8 cellular contexts compared by ENCODE assay signal in genomic region chr11:832529-833113, GRCh38. TPM values are rescaled to one million over a fixed set of nuclear protein-coding genes. Genes with fewer than 3 reads are reported as not detected.
DNase-seq lines count a peak whose midpoint lies in the region; ATAC-seq and TF ChIP-seq lines count a peak whose summit lies in the region.

CD151 (plus strand) TSS chr11:832952; CDS start chr11:836070, 3,118 bp downstream.

- H3K36me3 Mint-ChIP-seq in stimulated activated naive B cell treated with anti-CD40 and anti-IgM and Interleukin-4, amounts not matched to agents 10 μg/mL and 1 μg/mL and 100 μg/mL, for 72 hours, result peaks cover 12 to 18% of the 10 kb centered on the region in 2 donors

- no peak for TF ChIP-seq CTCF in left lung (IDR thresholded peaks at IDR 0.05)

- peak within 1 kb of the TSS; percentile 77 to 78 for H3K4me3 Mint-ChIP-seq in stimulated activated naive B cell treated with anti-CD40 and anti-IgM and Interleukin-4, amounts not matched to agents 10 μg/mL and 1 μg/mL and 100 μg/mL, for 72 hours

- H3K9me3 ChIP-seq in HUES48 (ENCODE audit: control insufficient read depth, insufficient read depth, low read length) (no peaks in the 10 kb centered on the region), left lung (no peaks in the 10 kb centered on the region)

- peak; percentile 74 for DNase-seq in stimulated activated CD4-positive, alpha-beta T cell treated with anti-CD3 and anti-CD28 coated beads, Interleukin-15, amount 100 ng/mL, for 24 hours
- DNase-seq in stimulated activated CD4-positive, alpha-beta T cell treated with anti-CD3 and anti-CD28 coated beads, Interleukin-4, amount 100 ng/mL, for 24 hours, result no peak
- DNase-seq in T1000 (lab: John Stamatoyannopoulos, UW), result peak; percentile 38
- peak; percentile 69 for DNase-seq in dermis blood vessel endothelial cell
- peak in 1 of 2 donors; percentile 89 for DNase-seq in left lung
- no peak for DNase-seq in stimulated activated naive B cell treated with anti-CD40 and anti-IgM and Interleukin-4, amounts not matched to agents 10 μg/mL and 1 μg/mL and 100 μg/mL, for 72 hours

- H3K4me1 ChIP-seq in HUES48 (ENCODE audit: control insufficient read depth, insufficient read depth, low read length) (peaks cover 48% of the 10 kb centered on the region), left lung (peaks cover 46 to 93% of the 10 kb centered on the region in 2 donors)

- H3K27me3 Mint-ChIP-seq in stimulated activated naive B cell treated with anti-CD40 and anti-IgM and Interleukin-4, amounts not matched to agents 10 μg/mL and 1 μg/mL and 100 μg/mL, for 72 hours, result peaks cover 35 to 47% of the 10 kb centered on the region in 2 donors

- no peaks in the 10 kb centered on the region for H3K9me3 Mint-ChIP-seq in stimulated activated naive B cell treated with anti-CD40 and anti-IgM and Interleukin-4, amounts not matched to agents 10 μg/mL and 1 μg/mL and 100 μg/mL, for 72 hours

- H3K9ac ChIP-seq in HUES48 (ENCODE audit: low read depth, low read length), result peak within 1 kb of the TSS; percentile 58

- peak within 1 kb of the TSS; percentile 25 for H3K27ac Mint-ChIP-seq in stimulated activated naive B cell treated with anti-CD40 and anti-IgM and Interleukin-4, amounts not matched to agents 10 μg/mL and 1 μg/mL and 100 μg/mL, for 72 hours

- H3K4me1 Mint-ChIP-seq in stimulated activated naive B cell treated with anti-CD40 and anti-IgM and Interleukin-4, amounts not matched to agents 10 μg/mL and 1 μg/mL and 100 μg/mL, for 72 hours, result peaks cover 32 to 67% of the 10 kb centered on the region in 2 donors

- peak; percentile 29 for ATAC-seq in left lung
- peak; percentile 62 to 72 for ATAC-seq in stimulated activated naive B cell treated with anti-CD40 and anti-IgM and Interleukin-4, amounts not matched to agents 10 μg/mL and 1 μg/mL and 100 μg/mL, for 72 hours (replicated peaks)
- no peak for ATAC-seq in HG03025 (IDR thresholded peaks at IDR 0.05; ENCODE audit: low FRiP score, unreplicated experiment)

- peak within 1 kb of the TSS; percentile 74 for H3K4me3 ChIP-seq in HUES48 (ENCODE audit: low read depth, low read length)
- H3K4me3 ChIP-seq in left lung, result peak within 1 kb of the TSS; percentile 71 to 86

- H3K27ac ChIP-seq in HUES48 (ENCODE audit: low read depth, low read length), result no peak within 1 kb of the TSS
- peak within 1 kb of the TSS; percentile 83 to 89 for H3K27ac ChIP-seq in left lung

- H3K36me3 ChIP-seq in HUES48 (ENCODE audit: control insufficient read depth, insufficient read depth, low read length) (peaks cover 14% of the 10 kb centered on the region), left lung (peaks cover 0 to 19% of the 10 kb centered on the region in 2 donors)

- peaks cover 46% of the 10 kb centered on the region for H3K27me3 ChIP-seq in HUES48 (ENCODE audit: control insufficient read depth, insufficient read depth, low read length)
- peaks cover 7 to 36% of the 10 kb centered on the region in 2 donors for H3K27me3 ChIP-seq in left lung

- intact Hi-C loops in left lung (cut with DNase I), result no loop called here

RNA-seq across cellular contexts. Expression of gene CD151, which starts in this region (rescaled TPM):
- total RNA-seq in dermis blood vessel endothelial cell, result 700 and 712 TPM in 2 replicates
- total RNA-seq in left lung, result 100 to 1,000 TPM; 501 to 815 TPM

Comparison
In these comparisons a context has a peak if more than half of its experiments do, and no peak if none do; other contexts are left out.
1. DNase-seq: peak in stimulated activated CD4-positive, alpha-beta T cell treated with anti-CD3 and anti-CD28 coated beads, Interleukin-15, amount 100 ng/mL, for 24 hours (single experiment), T1000 (single experiment) and dermis blood vessel endothelial cell (single experiment); none in stimulated activated CD4-positive, alpha-beta T cell treated with anti-CD3 and anti-CD28 coated beads, Interleukin-4, amount 100 ng/mL, for 24 hours (single experiment) and stimulated activated naive B cell treated with anti-CD40 and anti-IgM and Interleukin-4, amounts not matched to agents 10 μg/mL and 1 μg/mL and 100 μg/mL, for 72 hours (single experiment).